Comparison of ENCODE assay signal across 8 cellular contexts in genomic region chr12:50637870-50638481, GRCh38.
DNase-seq lines count a peak whose midpoint lies in the region; ATAC-seq and TF ChIP-seq lines count a peak whose summit lies in the region.

No MANE protein-coding gene starts in this region.

- H3K4me3 ChIP-seq in sigmoid colon, result no peak overlapping the region

- H3K27me3 ChIP-seq in sigmoid colon, result no peaks in the 10 kb centered on the region

- intact Hi-C loops in activated B cell treated with CpG ODN at 0.5 μM for 24 hours (cut with micrococcal nuclease), result loop anchor here (1.0 to 10.0 kb wide), 4 partner anchors 41 to 563 kb away; partner anchors contain the start of gene DIP2B
- intact Hi-C loops in sigmoid colon (cut with DNase I), result loop anchor here (1.0 to 5.0 kb wide), 2 partner anchors 66 to 133 kb away; no protein-coding TSS in a partner anchor

- peaks cover 10% of the 10 kb centered on the region for H3K4me1 Mint-ChIP-seq in activated B cell treated with CpG ODN at 0.5 μM for 24 hours
- H3K4me1 Mint-ChIP-seq in T-helper 2 cell treated with Interferon-gamma antibody and Interleukin-4, amounts not matched to agents 5 μg/mL and 100 μg/mL, for 36 hours (ENCODE audit: low read depth), result peaks cover 43% of the 10 kb centered on the region

- peaks cover 0 to 9% (median 0%) of the 10 kb centered on the region in 4 donors for H3K36me3 ChIP-seq in sigmoid colon

- H3K27ac ChIP-seq in sigmoid colon, result no peak overlapping the region

- CTCF ChIA-PET in activated B cell treated with CpG ODN at 0.5 μM for 24 hours (lab: Charles Lee), result interaction anchor here (0.6 to 6.8 kb wide), 15 partner anchors 9 to 166 kb away, joined by 3 to 118 read pairs (median 3); partner anchors contain the start of gene DIP2B

- no peak for TF ChIP-seq EP300 in sigmoid colon (IDR thresholded peaks at IDR 0.05)

- peaks cover 0 to 12% of the 10 kb centered on the region in 2 donors for H3K36me3 Mint-ChIP-seq in activated naive CD4-positive, alpha-beta T cell treated with anti-CD3 and anti-CD28 coated beads, Interleukin-2, amount 50 U/mL, for 72 hours
- H3K36me3 Mint-ChIP-seq in activated B cell treated with CpG ODN at 0.5 μM for 24 hours (ENCODE audit: low read depth), result peaks cover 36% of the 10 kb centered on the region
- H3K36me3 Mint-ChIP-seq in T-helper 2 cell treated with Interferon-gamma antibody and Interleukin-4, amounts not matched to agents 5 μg/mL and 100 μg/mL, for 36 hours (ENCODE audit: low read depth), result peaks cover 18% of the 10 kb centered on the region

- peaks cover 0 to 19% (median 8%) of the 10 kb centered on the region in 4 donors for H3K4me1 ChIP-seq in sigmoid colon

- no peak for TF ChIP-seq POLR2A in sigmoid colon (IDR thresholded peaks at IDR 0.05)

- 28 to 38% methylated on average over 4 of the region's 4 CpGs for WGBS in sigmoid colon, 2 donors

- ATAC-seq in activated naive CD4-positive, alpha-beta T cell treated with anti-CD3 and anti-CD28 coated beads, Interleukin-2, amount 50 U/mL, for 72 hours, result peak in 1 of 2 donors; percentile 28
- ATAC-seq in activated B cell treated with CpG ODN at 0.5 μM for 24 hours (ENCODE audit: low read depth) (peak; percentile 47), GM18520 (IDR thresholded peaks at IDR 0.05; ENCODE audit: unreplicated experiment) (no peak)

- no peaks in the 10 kb centered on the region for H3K27me3 Mint-ChIP-seq in activated B cell treated with CpG ODN at 0.5 μM for 24 hours
- no peaks in the 10 kb centered on the region for H3K27me3 Mint-ChIP-seq in T-helper 2 cell treated with Interferon-gamma antibody and Interleukin-4, amounts not matched to agents 5 μg/mL and 100 μg/mL, for 36 hours (ENCODE audit: low read depth)

- no peak for DNase-seq in activated naive CD4-positive, alpha-beta T cell treated with anti-CD3 and anti-CD28 coated beads, Interleukin-2, amount 50 U/mL, for 72 hours (ENCODE audit: low spot score in 2 of 2)
- no peak for DNase-seq in activated naive CD4-positive, alpha-beta T cell (lab: John Stamatoyannopoulos, UW)
- peak; percentile 37 for DNase-seq in NCI-H1436 treated with DMSO at 0.1 percent for 48 hours (lab: John Stamatoyannopoulos, UW)
- DNase-seq in activated B cell treated with CpG ODN at 0.5 μM for 24 hours, result no peak
- peak; percentile 52 for DNase-seq in germinal center (ENCODE audit: low spot score)
- DNase-seq in sigmoid colon, result no peak
- DNase-seq in T-helper 2 cell treated with Interferon-gamma antibody and Interleukin-4, amounts not matched to agents 5 μg/mL and 100 μg/mL, for 36 hours (ENCODE audit: low spot score), result no peak

- peak overlapping the region; percentile 59 to 86 for H3K27ac Mint-ChIP-seq in activated naive CD4-positive, alpha-beta T cell treated with anti-CD3 and anti-CD28 coated beads, Interleukin-2, amount 50 U/mL, for 72 hours
- peak overlapping the region; percentile 26 for H3K27ac Mint-ChIP-seq in activated B cell treated with CpG ODN at 0.5 μM for 24 hours
- H3K27ac Mint-ChIP-seq in T-helper 2 cell treated with Interferon-gamma antibody and Interleukin-4, amounts not matched to agents 5 μg/mL and 100 μg/mL, for 36 hours, result no peak overlapping the region

- POLR2A ChIA-PET in activated B cell treated with CpG ODN at 0.5 μM for 24 hours (lab: Charles Lee), result interaction anchor here (1.0 to 3.2 kb wide), 2 partner anchors 129 to 133 kb away, joined by 4 to 24 read pairs; partner anchors contain the start of gene DIP2B

- TF ChIP-seq CTCF in activated B cell treated with CpG ODN at 0.5 μM for 24 hours (IDR thresholded peaks at IDR 0.05) (no peak), sigmoid colon (IDR thresholded peaks at IDR 0.05) (peak; percentile 39 to 54 (median 52))

- no peak overlapping the region for H3K4me3 Mint-ChIP-seq in activated B cell treated with CpG ODN at 0.5 μM for 24 hours
- no peak overlapping the region for H3K4me3 Mint-ChIP-seq in T-helper 2 cell treated with Interferon-gamma antibody and Interleukin-4, amounts not matched to agents 5 μg/mL and 100 μg/mL, for 36 hours

- H3K9me3 Mint-ChIP-seq in activated naive CD4-positive, alpha-beta T cell treated with anti-CD3 and anti-CD28 coated beads, Interleukin-2, amount 50 U/mL, for 72 hours, result no peaks in the 10 kb centered on the region
- H3K9me3 Mint-ChIP-seq in activated B cell treated with CpG ODN at 0.5 μM for 24 hours, result no peaks in the 10 kb centered on the region
- no peaks in the 10 kb centered on the region for H3K9me3 Mint-ChIP-seq in T-helper 2 cell treated with Interferon-gamma antibody and Interleukin-4, amounts not matched to agents 5 μg/mL and 100 μg/mL, for 36 hours

- H3K9me3 ChIP-seq in sigmoid colon, result no peaks in the 10 kb centered on the region

Comparison
In these comparisons a context has a peak if more than half of its experiments do, and no peak if none do; other contexts are left out.
1. DNase-seq: peak in NCI-H1436 treated with DMSO at 0.1 percent for 48 hours (single experiment) and germinal center (single experiment); none in activated naive CD4-positive, alpha-beta T cell treated with anti-CD3 and anti-CD28 coated beads, Interleukin-2, amount 50 U/mL, for 72 hours (0 of 2), activated naive CD4-positive, alpha-beta T cell (0 of 4), activated B cell treated with CpG ODN at 0.5 μM for 24 hours (single experiment), sigmoid colon (single experiment) and T-helper 2 cell treated with Interferon-gamma antibody and Interleukin-4, amounts not matched to agents 5 μg/mL and 100 μg/mL, for 36 hours (single experiment).